Comparison of ENCODE assay signal across 8 cellular contexts in genomic region chr19:3821857-3822364, GRCh38. TPM values are rescaled to one million over a fixed set of nuclear protein-coding genes. Genes with fewer than 3 reads are reported as not detected.
A peak's percentile ranks its signal among the peaks of the same experiment; 100 is the strongest.
DNase-seq lines count a peak whose midpoint lies in the region; TF ChIP-seq lines count a peak whose summit lies in the region.

No MANE protein-coding gene starts in this region.

- H3K36me3 Mint-ChIP-seq in activated T-helper 2 cell treated with anti-CD3 and anti-CD28 coated beads, Interferon-gamma antibody, Interleukin-2, Interleukin-4, amounts not matched to agents 10 μg/mL and 5 μg/mL and 100 μg/mL, durations not matched to agents 14 hours and 24 hours and 36 hours (ENCODE audit: low read depth), result no peaks in the 10 kb centered on the region

- H3K36me3 ChIP-seq in GM23248 (ENCODE audit: low read depth), result no peaks in the 10 kb centered on the region
- no peaks in the 10 kb centered on the region for H3K36me3 ChIP-seq in vagina

- 23 to 24% methylated on average over 37 to 43 of the region's 43 CpGs for WGBS in GM23248 (ENCODE audit: low coverage in 1 of 2, low lambda C conversion rate in 2 of 2, missing lambda C conversion rate in 2 of 2), 2 experiments

- H3K4me1 Mint-ChIP-seq in activated T-helper 2 cell treated with anti-CD3 and anti-CD28 coated beads, Interferon-gamma antibody, Interleukin-2, Interleukin-4, amounts not matched to agents 10 μg/mL and 5 μg/mL and 100 μg/mL, durations not matched to agents 14 hours and 24 hours and 36 hours (ENCODE audit: low read depth), result peaks cover 17% of the 10 kb centered on the region

- H3K4me1 ChIP-seq in GM23248 (ENCODE audit: insufficient read depth), result 0 out of 2 replicates have a peak, but pooled peaks cover 7% of the 10 kb centered on the region
- no peaks in the 10 kb centered on the region for H3K4me1 ChIP-seq in vagina

- H3K9ac ChIP-seq in GM23248, result no peak overlapping the region

- in situ Hi-C loops in GM23248 (cut with MboI), result no loop called here

- H3K4me3 ChIP-seq in AG04450 (ENCODE audit: low read depth, low read length) (no peak overlapping the region), GM23248 (no peak overlapping the region), vagina (no peak overlapping the region)

- no peaks in the 10 kb centered on the region for H3F3A ChIP-seq in GM23248 (ENCODE audit: insufficient read depth)

- H3K9me3 ChIP-seq in AG04450 (ENCODE audit: control insufficient read depth, insufficient read depth, low read length) (no peaks in the 10 kb centered on the region; the same call in 1 of the 2 replicates), GM23248 (ENCODE audit: low read depth) (no peaks in the 10 kb centered on the region), vagina (no peaks in the 10 kb centered on the region)

- no peak overlapping the region for H3K4me3 Mint-ChIP-seq in activated T-helper 2 cell treated with anti-CD3 and anti-CD28 coated beads, Interferon-gamma antibody, Interleukin-2, Interleukin-4, amounts not matched to agents 10 μg/mL and 5 μg/mL and 100 μg/mL, durations not matched to agents 14 hours and 24 hours and 36 hours (ENCODE audit: low read depth)

- H3K27me3 Mint-ChIP-seq in activated T-helper 2 cell treated with anti-CD3 and anti-CD28 coated beads, Interferon-gamma antibody, Interleukin-2, Interleukin-4, amounts not matched to agents 10 μg/mL and 5 μg/mL and 100 μg/mL, durations not matched to agents 14 hours and 24 hours and 36 hours (ENCODE audit: low read depth), result no peaks in the 10 kb centered on the region

- TF ChIP-seq POLR2A in vagina (IDR thresholded peaks at IDR 0.05), result no peak

- H3K79me2 ChIP-seq in GM23248 (ENCODE audit: insufficient read depth), result no peaks in the 10 kb centered on the region

- TF ChIP-seq CTCF in AG04450 (IDR thresholded peaks at IDR 0.05; ENCODE audit: low read depth, low read length), result peak; percentile 89
- peak; percentile 84 to 90 (median 87) for TF ChIP-seq CTCF in vagina (IDR thresholded peaks at IDR 0.05)

- intact Hi-C loops in activated T-helper 2 cell treated with anti-CD3 and anti-CD28 coated beads, Interferon-gamma antibody, Interleukin-2, Interleukin-4, amounts not matched to agents 10 μg/mL and 5 μg/mL and 100 μg/mL, durations not matched to agents 14 hours and 24 hours and 36 hours (cut with micrococcal nuclease), result loop anchor here (5.0 kb wide), 1 partner anchor 35 kb away; the partner anchor contains the start of gene MATK
- intact Hi-C loops in posterior vena cava (cut with DNase I) (no loop called here), vagina (cut with DNase I) (no loop called here)

- H3K9me3 Mint-ChIP-seq in activated T-helper 2 cell treated with anti-CD3 and anti-CD28 coated beads, Interferon-gamma antibody, Interleukin-2, Interleukin-4, amounts not matched to agents 10 μg/mL and 5 μg/mL and 100 μg/mL, durations not matched to agents 14 hours and 24 hours and 36 hours, result no peaks in the 10 kb centered on the region

- H3K4me2 ChIP-seq in GM23248 (ENCODE audit: unreplicated experiment), result no peak overlapping the region

- POLR2A ChIA-PET in AG04450 (lab: Yijun Ruan, JAX), result no interaction called here

- CTCF ChIA-PET in AG04450 (lab: Charles Lee), result interaction anchor here (0.8 to 1.8 kb wide), 3 partner anchors 9 to 29 kb away, joined by 3 to 8 read pairs (median 5); no protein-coding TSS in a partner anchor

- no peaks in the 10 kb centered on the region for H4K20me1 ChIP-seq in GM23248 (ENCODE audit: insufficient read depth)

- DNase-seq in AG04450 (ENCODE audit: low read depth, low spot score) (no peak), GM23248 (peak; percentile 53), foreskin melanocyte (peak; percentile 49), posterior vena cava (ENCODE audit: low spot score) (peak; percentile 91), vagina (ENCODE audit: extremely low spot score in 2 of 2) (no peak), DMS79 (lab: John Stamatoyannopoulos, UW) (no peak)
- peak; percentile 85 for DNase-seq in activated T-helper 2 cell treated with anti-CD3 and anti-CD28 coated beads, Interferon-gamma antibody, Interleukin-2, Interleukin-4, amounts not matched to agents 10 μg/mL and 5 μg/mL and 100 μg/mL, durations not matched to agents 14 hours and 24 hours and 36 hours (ENCODE audit: low spot score)

- H3K9me2 ChIP-seq in GM23248 (ENCODE audit: insufficient read depth), result no peaks in the 10 kb centered on the region

- peaks cover 9% of the 10 kb centered on the region for H3K27me3 ChIP-seq in AG04450 (ENCODE audit: control insufficient read depth, insufficient read depth, low read length)
- H3K27me3 ChIP-seq in GM23248 (replicated peaks; ENCODE audit: insufficient read depth), result no peaks in the 10 kb centered on the region
- no peaks in the 10 kb centered on the region for H3K27me3 ChIP-seq in vagina

- no peak overlapping the region for H3K27ac Mint-ChIP-seq in activated T-helper 2 cell treated with anti-CD3 and anti-CD28 coated beads, Interferon-gamma antibody, Interleukin-2, Interleukin-4, amounts not matched to agents 10 μg/mL and 5 μg/mL and 100 μg/mL, durations not matched to agents 14 hours and 24 hours and 36 hours

- no peak overlapping the region for H3K27ac ChIP-seq in AG04450 (ENCODE audit: low read depth, low read length)
- H3K27ac ChIP-seq in GM23248, result no peak overlapping the region
- no peak overlapping the region for H3K27ac ChIP-seq in vagina

- no peak overlapping the region for H2AFZ ChIP-seq in GM23248

TF ChIP-seq in PFSK-1, 5 proteins besides CTCF, POLR2A, EP300 and RAD21:
- TF ChIP-seq FOXP2 (optimal IDR thresholded peaks at IDR 0.05; ENCODE audit: borderline replicate concordance, extremely low read depth, extremely low read length, insufficient read depth) (peak; percentile 80), TAF1 (IDR thresholded peaks at IDR 0.05; ENCODE audit: borderline replicate concordance, insufficient read depth, low read length) (no peak)

RNA-seq across cellular contexts. Expression of gene MATK, which starts 35.7 kb away (rescaled TPM):
- polyA plus RNA-seq in AG04450 (2011; rRNA removed) (not detected in 2 replicates), GM23248 (2016; fragmentation: Nextera tagmentation; extraction: Ambion mirVana) (not detected in 2 replicates)
- polyA minus RNA-seq in AG04450 (2011; rRNA and poly(A)+ RNA removed), result 0.32 TPM in 1 of 2 replicates, not detected in the other
- total RNA-seq in GM23248 (2014; rRNA removed; shearing (Covaris generic)), result not detected in 2 replicates
- polyA plus RNA-seq in PFSK-1 (2012; ENCODE audit: insufficient read length, low read depth), result 1.3 TPM
- total RNA-seq in activated T-helper 2 cell treated with anti-CD3 and anti-CD28 coated beads, Interferon-gamma antibody, Interleukin-2, Interleukin-4, amounts not matched to agents 10 μg/mL and 5 μg/mL and 100 μg/mL, durations not matched to agents 14 hours and 24 hours and 36 hours, result 25.4 and 27.5 TPM in 2 replicates
- total RNA-seq in posterior vena cava (1 to 10 TPM; 1.1 to 2.8 TPM), vagina (1.2 TPM)

RNA-seq across cellular contexts. Expression of gene ZFR2, which starts 46.9 kb away (rescaled TPM):
- not detected in 2 replicates for polyA plus RNA-seq in AG04450 (2011; rRNA removed)
- not detected in 2 replicates for polyA minus RNA-seq in AG04450 (2011; rRNA and poly(A)+ RNA removed)
- not detected in 2 replicates for total RNA-seq in GM23248 (2014; rRNA removed; shearing (Covaris generic))
- polyA plus RNA-seq in GM23248 (2016; fragmentation: Nextera tagmentation; extraction: Ambion mirVana), result not detected in 2 replicates
- 0.06 TPM for polyA plus RNA-seq in PFSK-1 (2012; ENCODE audit: insufficient read length, low read depth)
- total RNA-seq in activated T-helper 2 cell treated with anti-CD3 and anti-CD28 coated beads, Interferon-gamma antibody, Interleukin-2, Interleukin-4, amounts not matched to agents 10 μg/mL and 5 μg/mL and 100 μg/mL, durations not matched to agents 14 hours and 24 hours and 36 hours, result 0.27 and 0.32 TPM in 2 replicates
- total RNA-seq in posterior vena cava, result not detected
- not detected for total RNA-seq in vagina

RNA-seq across cellular contexts. Expression of gene RAX2, which starts 49.9 kb away (rescaled TPM):
- polyA plus RNA-seq in AG04450 (2011; rRNA removed) (not detected in 2 replicates), GM23248 (2016; fragmentation: Nextera tagmentation; extraction: Ambion mirVana) (not detected in 2 replicates)
- not detected in 2 replicates for polyA minus RNA-seq in AG04450 (2011; rRNA and poly(A)+ RNA removed)
- total RNA-seq in GM23248 (2014; rRNA removed; shearing (Covaris generic)), result not detected in 2 replicates
- polyA plus RNA-seq in PFSK-1 (2012; ENCODE audit: insufficient read length, low read depth), result not detected
- not detected in 2 replicates for total RNA-seq in activated T-helper 2 cell treated with anti-CD3 and anti-CD28 coated beads, Interferon-gamma antibody, Interleukin-2, Interleukin-4, amounts not matched to agents 10 μg/mL and 5 μg/mL and 100 μg/mL, durations not matched to agents 14 hours and 24 hours and 36 hours
- total RNA-seq in posterior vena cava (not detected), vagina (not detected)

RNA-seq across cellular contexts. Expression of gene ATCAY, which starts 58.6 kb away (rescaled TPM):
- 0.09 and 0.30 TPM in 2 replicates for polyA plus RNA-seq in AG04450 (2011; rRNA removed)
- 0.09 TPM in 1 of 2 replicates, not detected in the other for polyA minus RNA-seq in AG04450 (2011; rRNA and poly(A)+ RNA removed)
- not detected in 2 replicates for total RNA-seq in GM23248 (2014; rRNA removed; shearing (Covaris generic))
- polyA plus RNA-seq in GM23248 (2016; fragmentation: Nextera tagmentation; extraction: Ambion mirVana), result not detected in 2 replicates
- polyA plus RNA-seq in PFSK-1 (2012; ENCODE audit: insufficient read length, low read depth), result not detected
- total RNA-seq in activated T-helper 2 cell treated with anti-CD3 and anti-CD28 coated beads, Interferon-gamma antibody, Interleukin-2, Interleukin-4, amounts not matched to agents 10 μg/mL and 5 μg/mL and 100 μg/mL, durations not matched to agents 14 hours and 24 hours and 36 hours, result not detected in 2 replicates
- total RNA-seq in posterior vena cava, result under 1 TPM in 1 of 2 donors, not detected in 1; 0.05 TPM
- 0.98 TPM for total RNA-seq in vagina

RNA-seq across cellular contexts. Expression of gene MRPL54, which starts 59.4 kb away (rescaled TPM):
- polyA plus RNA-seq in AG04450 (2011; rRNA removed) (31.2 and 36.9 TPM in 2 replicates), GM23248 (2016; fragmentation: Nextera tagmentation; extraction: Ambion mirVana) (73.0 and 74.1 TPM in 2 replicates)
- 8.2 and 9.8 TPM in 2 replicates for polyA minus RNA-seq in AG04450 (2011; rRNA and poly(A)+ RNA removed)
- total RNA-seq in GM23248 (2014; rRNA removed; shearing (Covaris generic)), result 18.5 and 57.9 TPM in 2 replicates
- polyA plus RNA-seq in PFSK-1 (2012; ENCODE audit: insufficient read length, low read depth), result 98.4 TPM
- total RNA-seq in activated T-helper 2 cell treated with anti-CD3 and anti-CD28 coated beads, Interferon-gamma antibody, Interleukin-2, Interleukin-4, amounts not matched to agents 10 μg/mL and 5 μg/mL and 100 μg/mL, durations not matched to agents 14 hours and 24 hours and 36 hours, result 98.0 and 99.6 TPM in 2 replicates
- total RNA-seq in posterior vena cava (10 to 100 TPM; 45.3 to 58.8 TPM), vagina (30.4 TPM)

Comparison
In these comparisons a context has a peak if more than half of its experiments do, and no peak if none do; other contexts are left out.
1. DNase-seq: peak in GM23248 (single experiment), activated T-helper 2 cell treated with anti-CD3 and anti-CD28 coated beads, Interferon-gamma antibody, Interleukin-2, Interleukin-4, amounts not matched to agents 10 μg/mL and 5 μg/mL and 100 μg/mL, durations not matched to agents 14 hours and 24 hours and 36 hours (single experiment), foreskin melanocyte (single experiment) and posterior vena cava (single experiment); none in AG04450 (single experiment), vagina (0 of 2) and DMS79 (single experiment).